Comparison of ENCODE assay signal across 12 cellular contexts in genomic region chr1:150288382-150288781, GRCh38. TPM values are rescaled to one million over a fixed set of nuclear protein-coding genes. Genes with fewer than 3 reads are reported as not detected.
"Had no signal": no experiment of that assay in that cellular context is flagged by ENCODE, and none has a peak within 500 bp of the region (broad histone marks: within the 10 kb centered on the region; RNA-seq: fewer than 3 reads in every experiment).

No MANE protein-coding gene starts in this region.

- H3K4me3 Mint-ChIP-seq: GM23338, H9, HFFc6 had no signal

- H2AFZ ChIP-seq: GM23248, GM23338 had no signal

- H3K4me3 ChIP-seq: GM23248, GM23338, HAP-1 had no signal

- H3K4me2 ChIP-seq: GM23338 had no signal

- DNase-seq: GM23248, GOT3, H7, H9, HCEC 1CT, HFFc6 had no signal

- H3K27ac ChIP-seq: GM23248 had no signal

- H3K36me3 ChIP-seq: HAP-1 had no signal

- H3K9ac ChIP-seq: GM23248 had no signal

- H3K9me3 ChIP-seq: HAP-1 had no signal

- ATAC-seq: GM23338, HCT116 had no signal

- H3K27ac Mint-ChIP-seq: GM23338, H9, HFFc6 had no signal

- FAIRE-seq: H1, H54 had no signal

- H3K9me3 Mint-ChIP-seq: GM23338, H9, HFFc6 had no signal

RNA-seq across cellular contexts. Expression of gene CA14, which starts 30.8 kb away (rescaled TPM):
- total RNA-seq: GM23248, H4, HFFc6 had no signal
- polyA plus RNA-seq: GM23248 had no signal
